Comparison of ENCODE assay signal across 8 cellular contexts in the genomic region with DNA sequence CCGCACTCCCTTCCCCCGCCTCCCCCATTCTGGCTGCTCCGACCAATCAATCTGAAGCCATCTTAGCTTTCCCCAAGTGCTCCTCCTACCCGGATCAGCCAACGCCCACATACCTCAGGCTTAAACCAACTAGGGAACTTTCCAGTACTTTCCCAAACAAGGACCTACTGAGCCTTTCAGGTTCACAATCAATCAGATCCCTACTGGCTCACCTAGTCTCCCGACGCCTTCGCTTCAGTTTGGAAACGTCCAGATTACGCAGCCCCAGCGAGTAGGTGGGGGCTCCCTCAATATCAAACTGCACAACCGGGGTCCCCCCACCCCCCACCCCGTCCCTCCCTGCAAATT. TPM values are rescaled to one million over a fixed set of nuclear protein-coding genes. Genes with fewer than 3 reads are reported as not detected.
DNase-seq lines count a peak whose midpoint lies in the region; ATAC-seq and TF ChIP-seq lines count a peak whose summit lies in the region.

No MANE protein-coding gene starts in this region.

- TF ChIP-seq CTCF in GM10266 (IDR thresholded peaks at IDR 0.05; ENCODE audit: control insufficient read depth, insufficient read depth, low read depth, missing control alignments) (no peak), ascending aorta (IDR thresholded peaks at IDR 0.05) (no peak), heart left ventricle (IDR thresholded peaks at IDR 0.05) (no peak), omental fat pad (IDR thresholded peaks at IDR 0.05) (no peak)

- H3K27ac ChIP-seq in ascending aorta: peak overlapping the region; percentile 96
- H3K27ac ChIP-seq in heart left ventricle: peak overlapping the region; percentile 91 to 100 (median 99)
- peak overlapping the region; percentile 97 for H3K27ac ChIP-seq in urinary bladder (ENCODE audit: low read depth)

- ATAC-seq in heart left ventricle (peak; percentile 84 to 89 (median 87)), omental fat pad (ENCODE audit: low FRiP score) (peak; percentile 57), GM18909 (IDR thresholded peaks at IDR 0.05; ENCODE audit: poor library complexity, unreplicated experiment) (no peak)

- DNase-seq in GM10266 (ENCODE audit: extremely low spot score) (peak; percentile 80), NCI-H1092 treated with DMSO at 0.1 percent for 48 hours (lab: John Stamatoyannopoulos, UW) (peak; percentile 86), T follicular helper cell (ENCODE audit: low read depth) (peak; percentile 66), ascending aorta (ENCODE audit: low spot score in 2 of 2) (peak; percentile 90 to 97), heart left ventricle (peak; percentile 94 to 98 (median 97)), omental fat pad (ENCODE audit: low spot score) (no peak)

- TF ChIP-seq POLR2A in heart left ventricle (IDR thresholded peaks at IDR 0.05): peak in 1 of 2 donors; percentile 61

- H3K4me1 ChIP-seq in ascending aorta (peaks cover 7 to 18% of the 10 kb centered on the region in 2 donors), heart left ventricle (peaks cover 0 to 39% (median 28%) of the 10 kb centered on the region in 12 donors), urinary bladder (ENCODE audit: insufficient read depth) (no peaks in the 10 kb centered on the region)

- no peaks in the 10 kb centered on the region for H3K36me3 ChIP-seq in ascending aorta
- peaks cover 0 to 4% (median 0%) of the 10 kb centered on the region in 9 donors for H3K36me3 ChIP-seq in heart left ventricle
- H3K36me3 ChIP-seq in urinary bladder (ENCODE audit: insufficient read depth): no peaks in the 10 kb centered on the region

- no peaks in the 10 kb centered on the region for H3K9me3 ChIP-seq in ascending aorta
- no peaks in the 10 kb centered on the region for H3K9me3 ChIP-seq in heart left ventricle

- intact Hi-C loops in ascending aorta (cut with DNase I) (loop anchor here (2.0 to 10.0 kb wide), 2 partner anchors 20 to 1160 kb away; partner anchors contain the start of gene VARS1), heart left ventricle (cut with DNase I) (loop anchor here in 2 of 10 donors (5.0 kb wide), 2 partner anchors 77 to 82 kb away; partner anchors contain the start of gene CLIC1 (in 1 of the 2))

- H3K27me3 ChIP-seq in ascending aorta (no peaks in the 10 kb centered on the region), heart left ventricle (no peaks in the 10 kb centered on the region)

- WGBS in heart left ventricle, 4 donors: 0 to 3% (median 1%) methylated on average over 12 to 13 of the region's 13 CpGs
- WGBS in urinary bladder: under 1% methylated on average over 13 of the region's 13 CpGs

- peak overlapping the region; percentile 50 to 72 for H3K4me3 ChIP-seq in ascending aorta
- H3K4me3 ChIP-seq in heart left ventricle: peak overlapping the region; percentile 22 to 76 (median 66)
- peak overlapping the region; percentile 46 for H3K4me3 ChIP-seq in urinary bladder (ENCODE audit: low read depth, low read length)

RNA-seq across cellular contexts. Expression of gene HSPA1L, which starts 0.4 kb away (rescaled TPM):
- total RNA-seq in ascending aorta (not detected), heart left ventricle (1 to 10 TPM; 1.3 to 3.6 (median 1.8) TPM), omental fat pad (1 to 10 TPM in 3 of 4 donors, under 1 TPM in 1; 0.48 to 3.0 (median 1.9) TPM), urinary bladder (2.5 TPM)
- polyA plus RNA-seq in heart left ventricle (1 to 10 TPM in 1 of 2 donors, under 1 TPM in 1; 0.95 to 1.9 TPM), urinary bladder (2.9 TPM)

RNA-seq across cellular contexts. Expression of gene HSPA1A, which starts 0.7 kb away (rescaled TPM):
- total RNA-seq in ascending aorta (288 TPM), heart left ventricle (100 to 1,000 TPM; 169 to 412 (median 197) TPM), omental fat pad (1,000 to 10,000 TPM in 1 of 4 donors, 100 to 1,000 TPM in 3; 155 to 1,684 (median 309) TPM), urinary bladder (152 TPM)
- polyA plus RNA-seq in heart left ventricle (100 to 1,000 TPM; 157 to 179 TPM), urinary bladder (374 TPM)

RNA-seq across cellular contexts. Expression of gene LSM2, which starts 7.9 kb away (rescaled TPM):
- total RNA-seq in ascending aorta (61.3 TPM), heart left ventricle (10 to 100 TPM; 22.9 to 37.4 (median 25.9) TPM), omental fat pad (10 to 100 TPM; 19.8 to 35.1 (median 30.4) TPM), urinary bladder (22.5 TPM)
- polyA plus RNA-seq in heart left ventricle (10 to 100 TPM; 27.5 to 64.7 TPM), urinary bladder (69.4 TPM)

RNA-seq across cellular contexts. Expression of gene HSPA1B, which starts 12.9 kb away (rescaled TPM):
- total RNA-seq in ascending aorta (613 TPM), heart left ventricle (100 to 1,000 TPM; 120 to 306 (median 146) TPM), omental fat pad (1,000 to 10,000 TPM in 1 of 4 donors, 100 to 1,000 TPM in 3; 174 to 1,642 (median 258) TPM), urinary bladder (137 TPM)
- polyA plus RNA-seq in heart left ventricle (100 to 1,000 TPM in 1 of 2 donors, 10 to 100 TPM in 1; 35.2 to 149 TPM), urinary bladder (269 TPM)

RNA-seq across cellular contexts. Expression of gene VARS1, which starts 19.1 kb away (rescaled TPM):
- 48.3 TPM for total RNA-seq in ascending aorta
- total RNA-seq in heart left ventricle: 10 to 100 TPM; 18.6 to 61.8 (median 26.1) TPM
- polyA plus RNA-seq in heart left ventricle: 10 to 100 TPM; 21.9 to 54.6 TPM
- total RNA-seq in omental fat pad: 10 to 100 TPM; 31.6 to 47.0 (median 34.6) TPM
- 16.7 TPM for total RNA-seq in urinary bladder
- 34.4 TPM for polyA plus RNA-seq in urinary bladder
